ENCODE assay signal across 39 cellular contexts in the genomic region with DNA sequence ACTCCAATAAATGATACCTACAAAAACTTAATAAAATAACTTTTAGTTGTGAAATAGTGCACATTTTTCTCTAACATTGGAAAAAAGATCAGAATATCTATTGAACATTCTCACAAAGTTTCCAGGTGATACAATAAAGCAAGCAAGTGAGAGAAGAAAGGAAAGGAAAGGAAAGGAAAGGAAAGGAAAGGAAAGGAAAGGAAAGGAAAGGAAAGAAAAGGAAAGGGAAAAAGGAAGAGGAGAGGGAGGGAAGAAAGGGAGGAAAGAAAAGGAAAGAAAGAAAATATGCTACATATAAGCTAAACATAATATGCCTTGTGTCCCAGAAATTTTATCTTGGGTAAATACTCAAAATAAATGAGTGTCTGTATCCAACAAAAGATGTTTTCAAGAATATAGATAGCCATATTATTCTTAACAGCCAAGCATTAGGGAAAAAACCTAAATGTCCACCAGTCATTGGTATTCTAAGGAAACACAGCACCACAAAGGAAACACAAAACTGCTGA.
"Had no signal": no experiment of that assay in that cellular context is flagged by ENCODE, and none has a peak within 500 bp of the region (broad histone marks: within the 10 kb centered on the region; RNA-seq: fewer than 3 reads in every experiment).

No MANE protein-coding gene starts in this region.

- H3K27ac Mint-ChIP-seq: activated naive CD4-positive, alpha-beta T cell treated with anti-CD3 and anti-CD28 coated beads for 36 hours; activated naive CD4-positive, alpha-beta T cell treated with anti-CD3 and anti-CD28 coated beads, Interleukin-2, amount 10 ng/mL, durations not matched to agents 7 days and 5 days; activated naive CD4-positive, alpha-beta T cell treated with anti-CD3 and anti-CD28 coated beads, Interleukin-2, amount 50 U/mL, for 24 hours; activated naive CD4-positive, alpha-beta T cell treated with anti-CD3 and anti-CD28 coated beads, Interleukin-2, amount 50 U/mL, for 72 hours; activated naive CD8-positive, alpha-beta T cell; activated naive CD8-positive, alpha-beta T cell treated with anti-CD3 and anti-CD28 coated beads for 36 hours; activated naive CD8-positive, alpha-beta T cell treated with anti-CD3 and anti-CD28 coated beads, Interleukin-2, amount 10 ng/mL, durations not matched to agents 7 days and 5 days; activated naive CD8-positive, alpha-beta T cell treated with anti-CD3 and anti-CD28 coated beads, Interleukin-2, amount 50 U/mL, for 24 hours; activated T-cell treated with anti-CD3 and anti-CD28 coated beads, Interleukin-2, amount 50 U/mL, for 24 hours; activated T-cell treated with anti-CD3 and anti-CD28 coated beads, Interleukin-2, amount 50 U/mL, for 72 hours; activated T-helper 1 cell treated with anti-CD3 and anti-CD28 coated beads, Interleukin-12 subunit alpha, Interleukin-12 subunit beta, Interleukin-2, Interleukin-4 antibody, amounts not matched to agents 30 ng/mL and 10 ng/mL and 1 ng/mL, durations not matched to agents 14 hours and 24 hours and 36 hours; activated T-helper 17 cell treated with anti-CD3 and anti-CD28 coated beads, Interleukin-2, amount 50 U/mL, for 72 hours; activated T-helper 2 cell treated with anti-CD3 and anti-CD28 coated beads, Interferon-gamma antibody, Interleukin-2, Interleukin-4, amounts not matched to agents 10 μg/mL and 5 μg/mL and 100 μg/mL, durations not matched to agents 14 hours and 24 hours and 36 hours; brain had no signal

- H3K4me3 ChIP-seq: adrenal gland, ascending aorta, body of pancreas, breast epithelium, cardiac muscle cell had no signal

- H3K27ac ChIP-seq: adrenal gland, ascending aorta, body of pancreas, brain microvascular endothelial cell, breast epithelium, cardiac muscle cell had no signal

- FAIRE-seq: astrocyte, bronchial epithelial cell had no signal

- H3K4me1 ChIP-seq: adrenal gland, ascending aorta, body of pancreas, breast epithelium had no signal

- H3K27me3 ChIP-seq: adrenal gland, ascending aorta, body of pancreas, brain microvascular endothelial cell, breast epithelium, cardiac muscle cell had no signal

- H3K9me3 ChIP-seq: adrenal gland, ascending aorta, body of pancreas, breast epithelium had no signal

- H3K4me1 Mint-ChIP-seq: activated naive CD4-positive, alpha-beta T cell treated with anti-CD3 and anti-CD28 coated beads, Interleukin-2, amount 10 ng/mL, durations not matched to agents 7 days and 5 days; activated naive CD4-positive, alpha-beta T cell treated with anti-CD3 and anti-CD28 coated beads, Interleukin-2, amount 50 U/mL, for 24 hours; activated naive CD8-positive, alpha-beta T cell treated with anti-CD3 and anti-CD28 coated beads for 36 hours; activated naive CD8-positive, alpha-beta T cell treated with anti-CD3 and anti-CD28 coated beads, Interleukin-2, amount 10 ng/mL, durations not matched to agents 7 days and 5 days; activated naive CD8-positive, alpha-beta T cell treated with anti-CD3 and anti-CD28 coated beads, Interleukin-2, amount 50 U/mL, for 24 hours; activated T-helper 17 cell treated with anti-CD3 and anti-CD28 coated beads, Interleukin-2, amount 50 U/mL, for 72 hours; brain; central memory CD8-positive, alpha-beta T cell had no signal

- DNase-seq: activated effector memory CD4-positive, alpha-beta T cell treated with anti-CD3 and anti-CD28 coated beads, Interleukin-2, amount 50 U/mL, for 16 hours; activated effector memory CD4-positive, alpha-beta T cell treated with Interleukin-2 at 50 U/mL for 16 hours; activated gamma-delta T cell; activated gamma-delta T cell treated with Interleukin-2 at 50 U/mL for 16 hours; activated naive CD4-positive, alpha-beta T cell; activated naive CD4-positive, alpha-beta T cell treated with anti-CD3 and anti-CD28 coated beads for 36 hours; activated naive CD4-positive, alpha-beta T cell treated with anti-CD3 and anti-CD28 coated beads, Interleukin-2, amount 10 ng/mL, durations not matched to agents 7 days and 5 days; activated naive CD4-positive, alpha-beta T cell treated with anti-CD3 and anti-CD28 coated beads, Interleukin-2, amount 50 U/mL, for 16 hours; activated naive CD4-positive, alpha-beta T cell treated with Interleukin-2 at 50 U/mL for 16 hours; activated naive CD8-positive, alpha-beta T cell treated with anti-CD3 and anti-CD28 coated beads for 36 hours; activated naive CD8-positive, alpha-beta T cell treated with anti-CD3 and anti-CD28 coated beads, Interleukin-2, amount 10 ng/mL, durations not matched to agents 7 days and 5 days; activated naive CD8-positive, alpha-beta T cell treated with anti-CD3 and anti-CD28 coated beads, Interleukin-2, amount 50 U/mL, for 24 hours; activated T-cell treated with anti-CD3 and anti-CD28 coated beads, Interleukin-2, amount 50 U/mL, for 24 hours; activated T-cell treated with anti-CD3 and anti-CD28 coated beads, Interleukin-2, amount 50 U/mL, for 4 hours; activated T-cell treated with anti-CD3 and anti-CD28 coated beads, Interleukin-2, amount 50 U/mL, for 48 hours; activated T-cell treated with anti-CD3 and anti-CD28 coated beads, Interleukin-2, amount 50 U/mL, for 72 hours; adrenal gland; amniotic stem cell; amygdala; anterior cingulate cortex; aorta; body of pancreas; brain microvascular endothelial cell; caudate nucleus; central memory CD4-positive, alpha-beta T cell; cerebellar nuclear complex had no signal

- H3K4me3 Mint-ChIP-seq: activated naive CD4-positive, alpha-beta T cell treated with anti-CD3 and anti-CD28 coated beads for 36 hours; activated naive CD4-positive, alpha-beta T cell treated with anti-CD3 and anti-CD28 coated beads, Interleukin-2, amount 10 ng/mL, durations not matched to agents 7 days and 5 days; activated naive CD4-positive, alpha-beta T cell treated with anti-CD3 and anti-CD28 coated beads, Interleukin-2, amount 50 U/mL, for 24 hours; activated naive CD8-positive, alpha-beta T cell; activated naive CD8-positive, alpha-beta T cell treated with anti-CD3 and anti-CD28 coated beads for 36 hours; activated naive CD8-positive, alpha-beta T cell treated with anti-CD3 and anti-CD28 coated beads, Interleukin-2, amount 10 ng/mL, durations not matched to agents 7 days and 5 days; activated naive CD8-positive, alpha-beta T cell treated with anti-CD3 and anti-CD28 coated beads, Interleukin-2, amount 50 U/mL, for 24 hours; activated T-cell treated with anti-CD3 and anti-CD28 coated beads, Interleukin-2, amount 50 U/mL, for 24 hours; activated T-cell treated with anti-CD3 and anti-CD28 coated beads, Interleukin-2, amount 50 U/mL, for 4 hours; activated T-cell treated with anti-CD3 and anti-CD28 coated beads, Interleukin-2, amount 50 U/mL, for 72 hours; activated T-helper 1 cell treated with anti-CD3 and anti-CD28 coated beads, Interleukin-12 subunit alpha, Interleukin-12 subunit beta, Interleukin-2, Interleukin-4 antibody, amounts not matched to agents 30 ng/mL and 10 ng/mL and 1 ng/mL, durations not matched to agents 14 hours and 24 hours and 36 hours; activated T-helper 17 cell treated with anti-CD3 and anti-CD28 coated beads, Interleukin-2, amount 50 U/mL, for 72 hours; brain; central memory CD8-positive, alpha-beta T cell had no signal

- H3K9me3 Mint-ChIP-seq: activated naive CD4-positive, alpha-beta T cell treated with anti-CD3 and anti-CD28 coated beads, Interleukin-2, amount 50 U/mL, for 24 hours; activated T-helper 1 cell treated with anti-CD3 and anti-CD28 coated beads, Interleukin-12 subunit alpha, Interleukin-12 subunit beta, Interleukin-2, Interleukin-4 antibody, amounts not matched to agents 30 ng/mL and 10 ng/mL and 1 ng/mL, durations not matched to agents 14 hours and 24 hours and 36 hours; brain had no signal

- ATAC-seq: activated naive CD4-positive, alpha-beta T cell treated with anti-CD3 and anti-CD28 coated beads, Interleukin-2, amount 50 U/mL, for 72 hours; activated naive CD8-positive, alpha-beta T cell treated with anti-CD3 and anti-CD28 coated beads, Interleukin-2, amount 50 U/mL, for 24 hours; activated T-cell treated with anti-CD3 and anti-CD28 coated beads, Interleukin-2, amount 50 U/mL, for 4 hours; activated T-cell treated with anti-CD3 and anti-CD28 coated beads, Interleukin-2, amount 50 U/mL, for 72 hours; activated T-helper 17 cell treated with anti-CD3 and anti-CD28 coated beads, Interleukin-2, amount 50 U/mL, for 72 hours; body of pancreas had no signal

- H3K36me3 Mint-ChIP-seq: activated naive CD4-positive, alpha-beta T cell treated with anti-CD3 and anti-CD28 coated beads, Interleukin-2, amount 10 ng/mL, durations not matched to agents 7 days and 5 days; activated naive CD4-positive, alpha-beta T cell treated with anti-CD3 and anti-CD28 coated beads, Interleukin-2, amount 50 U/mL, for 24 hours; activated naive CD4-positive, alpha-beta T cell treated with anti-CD3 and anti-CD28 coated beads, Interleukin-2, amount 50 U/mL, for 72 hours; activated naive CD8-positive, alpha-beta T cell; activated naive CD8-positive, alpha-beta T cell treated with anti-CD3 and anti-CD28 coated beads for 36 hours; activated naive CD8-positive, alpha-beta T cell treated with anti-CD3 and anti-CD28 coated beads, Interleukin-2, amount 10 ng/mL, durations not matched to agents 7 days and 5 days; brain had no signal

- H3K36me3 ChIP-seq: adrenal gland, ascending aorta, brain microvascular endothelial cell, breast epithelium, cardiac muscle cell had no signal

- H3K27me3 Mint-ChIP-seq: activated naive CD4-positive, alpha-beta T cell treated with anti-CD3 and anti-CD28 coated beads, Interleukin-2, amount 10 ng/mL, durations not matched to agents 7 days and 5 days; activated naive CD4-positive, alpha-beta T cell treated with anti-CD3 and anti-CD28 coated beads, Interleukin-2, amount 50 U/mL, for 24 hours; activated naive CD8-positive, alpha-beta T cell; activated naive CD8-positive, alpha-beta T cell treated with anti-CD3 and anti-CD28 coated beads for 36 hours; activated naive CD8-positive, alpha-beta T cell treated with anti-CD3 and anti-CD28 coated beads, Interleukin-2, amount 10 ng/mL, durations not matched to agents 7 days and 5 days; activated naive CD8-positive, alpha-beta T cell treated with anti-CD3 and anti-CD28 coated beads, Interleukin-2, amount 50 U/mL, for 24 hours; activated T-cell treated with anti-CD3 and anti-CD28 coated beads, Interleukin-2, amount 50 U/mL, for 24 hours; activated T-helper 17 cell treated with anti-CD3 and anti-CD28 coated beads, Interleukin-2, amount 50 U/mL, for 72 hours; brain; central memory CD8-positive, alpha-beta T cell had no signal
